ENCODE assay signal across 23 cellular contexts in genomic region chr12:31985832-31986231, GRCh38. TPM values are rescaled to one million over a fixed set of nuclear protein-coding genes. Genes with fewer than 3 reads are reported as not detected.
DNase-seq lines count a peak whose midpoint lies in the region; ATAC-seq, FAIRE-seq and TF ChIP-seq lines count a peak whose summit lies in the region.
"Had no signal": no experiment of that assay in that cellular context is flagged by ENCODE, and none has a peak within 500 bp of the region (broad histone marks: within the 10 kb centered on the region; RNA-seq: fewer than 3 reads in every experiment).

No MANE protein-coding gene starts in this region.

- no peak for TF ChIP-seq POLR2A in K562 (conservative IDR thresholded peaks at IDR 0.05)

- H3T11ph ChIP-seq in H9 (ENCODE audit: low read length) = no peak overlapping the region

- H3K27me3 Mint-ChIP-seq in T-helper 1 cell treated with Interleukin-12 subunit alpha and Interleukin-12 subunit beta and Interleukin-4 antibody, amounts not matched to agents 30 μg/mL and 1 μg/mL, for 36 hours (ENCODE audit: low read depth) = no peaks in the 10 kb centered on the region
- no peaks in the 10 kb centered on the region; the same call in 1 of the 2 replicates for H3K27me3 Mint-ChIP-seq in H9 (ENCODE audit: low read depth)
- H3K27me3 Mint-ChIP-seq in natural killer cell treated with Interleukin-12 subunit alpha and Interleukin-12 subunit beta and Interleukin-15 and Interleukin-18, amount 100 ng/mL, for 72 hours = no peaks in the 10 kb centered on the region

- H3K27ac Mint-ChIP-seq in T-helper 1 cell treated with Interleukin-12 subunit alpha and Interleukin-12 subunit beta and Interleukin-4 antibody, amounts not matched to agents 30 μg/mL and 1 μg/mL, for 36 hours = peak overlapping the region; percentile 12
- H3K27ac Mint-ChIP-seq in H9 = peak overlapping the region in 1 of 3 experiments; percentile 41; a peak in 2 of 7 replicates
- peak overlapping the region; percentile 72 to 81 for H3K27ac Mint-ChIP-seq in natural killer cell treated with Interleukin-12 subunit alpha and Interleukin-12 subunit beta and Interleukin-15 and Interleukin-18, amount 100 ng/mL, for 72 hours

- TF ChIP-seq RAD21 in K562 (CRISPR knock-in tag; conservative IDR thresholded peaks at IDR 0.05 in 1 of 2, IDR thresholded peaks at IDR 0.05 in 1 of 2) = no peak

- no peak overlapping the region for H2AFZ ChIP-seq in H9 (ENCODE audit: low read length)
- H2AFZ ChIP-seq in K562 (ENCODE audit: low read depth, low read length) = no peak overlapping the region
- H2AFZ ChIP-seq: GM23248 had no signal

- H3K9me3 ChIP-seq in H9 (ENCODE audit: control insufficient read depth, low read depth, low read length) (peaks cover 41% of the 10 kb centered on the region), K562 (replicated peaks; ENCODE audit: control insufficient read depth, insufficient read depth, low read depth, low read length) (peaks cover 51% of the 10 kb centered on the region), right cardiac atrium (ENCODE audit: control insufficient read depth, low read length) (peaks cover 2% of the 10 kb centered on the region)

- TF ChIP-seq CTCF in H9 (conservative IDR thresholded peaks at IDR 0.05) = no peak
- no peak for TF ChIP-seq CTCF in K562 (IDR thresholded peaks at IDR 0.05 in 2 of 3, conservative IDR thresholded peaks at IDR 0.05 in 1 of 3; ENCODE audit: insufficient read depth in 2 of 3, low read depth in 1 of 3, low read length in 3 of 3)

- peaks cover 61% of the 10 kb centered on the region for H3K36me3 ChIP-seq in K562 (ENCODE audit: control insufficient read depth, insufficient read depth, low read length)

- H3K4me3 ChIP-seq in K562 (no peak overlapping the region), right cardiac atrium (ENCODE audit: low read length) (no peak overlapping the region)
- H3K4me3 ChIP-seq: GM23248, heart left ventricle, mucosa of descending colon, tibial nerve had no signal

- H2BK15ac ChIP-seq in H9 (ENCODE audit: low read depth, low read length) = no peak overlapping the region

- H3K4me1 Mint-ChIP-seq in T-helper 1 cell treated with Interleukin-12 subunit alpha and Interleukin-12 subunit beta and Interleukin-4 antibody, amounts not matched to agents 30 μg/mL and 1 μg/mL, for 36 hours (ENCODE audit: low read depth) = peaks cover 42% of the 10 kb centered on the region
- H3K4me1 Mint-ChIP-seq in H9 = peaks cover 28% of the 10 kb centered on the region in 2 experiments
- peaks cover 59 to 75% of the 10 kb centered on the region in 2 donors for H3K4me1 Mint-ChIP-seq in natural killer cell treated with Interleukin-12 subunit alpha and Interleukin-12 subunit beta and Interleukin-15 and Interleukin-18, amount 100 ng/mL, for 72 hours (ENCODE audit: low read depth in 2 of 2)

- H3K27ac ChIP-seq in H9 (ENCODE audit: insufficient read length, low read depth, low read length) (peak overlapping the region; percentile 37), K562 (ENCODE audit: extremely low read depth, low read depth, low read length) (no peak overlapping the region), right cardiac atrium (ENCODE audit: low read length) (no peak overlapping the region)
- H3K27ac ChIP-seq: 22Rv1, GM23248, heart left ventricle, tibial nerve had no signal

- no peak overlapping the region for H3K23ac ChIP-seq in H9 (ENCODE audit: insufficient read length, low read depth, low read length)

- no peak overlapping the region for H3K18ac ChIP-seq in H9 (ENCODE audit: insufficient read length, low read depth, low read length)

- in situ Hi-C loops in K562 (cut with MboI) = no loop called here

- ATAC-seq in K562 = no peak
- no peak for ATAC-seq in natural killer cell treated with Interleukin-12 subunit alpha and Interleukin-12 subunit beta and Interleukin-15 and Interleukin-18, amount 100 ng/mL, for 72 hours
- no peak for ATAC-seq in right cardiac atrium
- ATAC-seq: heart left ventricle, mucosa of descending colon had no signal

- H3K79me2 ChIP-seq in H9 (ENCODE audit: insufficient read depth, low read length) (no peaks in the 10 kb centered on the region; the same call in 1 of the 2 replicates), K562 (ENCODE audit: control insufficient read depth, insufficient read depth, low read length) (no peaks in the 10 kb centered on the region; the same call in 1 of the 3 replicates)

- H2BK20ac ChIP-seq in H9 (ENCODE audit: low read depth, low read length, poor library complexity, severe bottlenecking) = no peak overlapping the region

- no peak overlapping the region for H4K8ac ChIP-seq in H9 (replicated peaks; ENCODE audit: insufficient read length, low read depth, low read length)

- H3K4me2 ChIP-seq in H9 (ENCODE audit: insufficient read depth, insufficient read length, low read length) (no peak overlapping the region), K562 (ENCODE audit: insufficient read depth, low read length) (no peak overlapping the region)

- TF ChIP-seq EP300 in K562 (IDR thresholded peaks at IDR 0.05; ENCODE audit: low read length) = no peak

- no peaks in the 10 kb centered on the region for H3K23me2 ChIP-seq in H9 (ENCODE audit: insufficient read length, low read depth, low read length, poor library complexity, severe bottlenecking)

- no peak overlapping the region for H4K5ac ChIP-seq in H9 (ENCODE audit: insufficient read length, low read depth, low read length)

- no peaks in the 10 kb centered on the region for H3K9me1 ChIP-seq in K562 (ENCODE audit: control insufficient read depth, insufficient read depth, low read length)

- H3K4me3 Mint-ChIP-seq in T-helper 1 cell treated with Interleukin-12 subunit alpha and Interleukin-12 subunit beta and Interleukin-4 antibody, amounts not matched to agents 30 μg/mL and 1 μg/mL, for 36 hours = no peak overlapping the region
- no peak overlapping the region for H3K4me3 Mint-ChIP-seq in H9
- H3K4me3 Mint-ChIP-seq in natural killer cell treated with Interleukin-12 subunit alpha and Interleukin-12 subunit beta and Interleukin-15 and Interleukin-18, amount 100 ng/mL, for 72 hours = peak overlapping the region; percentile 64

- H3K27me3 ChIP-seq in H9 (ENCODE audit: insufficient read depth, low read length) (no peaks in the 10 kb centered on the region), K562 (ENCODE audit: control insufficient read depth in 2 of 2, insufficient read depth in 2 of 2, low read length in 2 of 2) (no peaks in the 10 kb centered on the region), right cardiac atrium (ENCODE audit: control insufficient read depth, insufficient read depth) (no peaks in the 10 kb centered on the region)
- H3K27me3 ChIP-seq: heart left ventricle, tibial nerve had no signal

- CTCF ChIA-PET in K562 (lab: Yijun Ruan, JAX; ENCODE audit: low intra/inter-chr PET ratio) = no interaction called here

- peaks cover 93% of the 10 kb centered on the region for H3K36me3 Mint-ChIP-seq in T-helper 1 cell treated with Interleukin-12 subunit alpha and Interleukin-12 subunit beta and Interleukin-4 antibody, amounts not matched to agents 30 μg/mL and 1 μg/mL, for 36 hours (ENCODE audit: low read depth)
- peaks cover 88 to 97% (median 97%) of the 10 kb centered on the region in 3 experiments for H3K36me3 Mint-ChIP-seq in H9 (ENCODE audit: insufficient read depth in 1 of 3, low read depth in 3 of 3)
- H3K36me3 Mint-ChIP-seq in natural killer cell treated with Interleukin-12 subunit alpha and Interleukin-12 subunit beta and Interleukin-15 and Interleukin-18, amount 100 ng/mL, for 72 hours = peaks cover 82% of the 10 kb centered on the region

- peaks cover 2% of the 10 kb centered on the region for H3K79me1 ChIP-seq in H9 (ENCODE audit: insufficient read depth, low read depth, low read length, poor library complexity, severe bottlenecking)

- peaks cover 81% of the 10 kb centered on the region for H3K9me3 Mint-ChIP-seq in T-helper 1 cell treated with Interleukin-12 subunit alpha and Interleukin-12 subunit beta and Interleukin-4 antibody, amounts not matched to agents 30 μg/mL and 1 μg/mL, for 36 hours
- H3K9me3 Mint-ChIP-seq in H9 = peaks cover 52 to 61% of the 10 kb centered on the region in 2 experiments
- H3K9me3 Mint-ChIP-seq in natural killer cell treated with Interleukin-12 subunit alpha and Interleukin-12 subunit beta and Interleukin-15 and Interleukin-18, amount 100 ng/mL, for 72 hours = peaks cover 28% of the 10 kb centered on the region

- POLR2A ChIA-PET in K562 (lab: Yijun Ruan, JAX) = interaction anchor here (1.0 to 2.1 kb wide), 3 partner anchors 10 to 62 kb away, joined by 4 to 5 read pairs (median 5); no protein-coding TSS in a partner anchor

- intact Hi-C loops in K562 (cut with micrococcal nuclease) = no loop called here
- intact Hi-C loops in right cardiac atrium (cut with DNase I) = no loop called here

- H4K20me1 ChIP-seq in H9 (ENCODE audit: control insufficient read depth, insufficient read depth, insufficient read length) (no peaks in the 10 kb centered on the region), K562 (replicated peaks; ENCODE audit: control insufficient read depth, insufficient read depth, low read length) (no peaks in the 10 kb centered on the region)

- no TSS peak for BruUV-seq in K562 (replicated peaks; lab: Mats Ljungman, UMichigan)

- H3K4ac ChIP-seq in H9 (ENCODE audit: low read depth, low read length) = no peak overlapping the region

- no CpG with 5 or more reads among the region's 4 CpGs for WGBS in H9 (ENCODE audit: extremely low coverage, insufficient read length, low lambda C conversion rate)
- 94% methylated on average over 4 of the region's 4 CpGs for WGBS in K562 (ENCODE audit: insufficient coverage, low coverage, missing lambda C conversion rate)
- WGBS in right cardiac atrium = 95% methylated on average over 4 of the region's 4 CpGs

- H3K56ac ChIP-seq in H9 (ENCODE audit: insufficient read length, low read depth, low read length) = no peak overlapping the region

- H2BK12ac ChIP-seq in H9 (ENCODE audit: insufficient read length, low read depth, low read length) = no peak overlapping the region

- no peak overlapping the region for H2AK5ac ChIP-seq in H9 (ENCODE audit: insufficient read length, low read length)

- H3K4me1 ChIP-seq in H9 (ENCODE audit: insufficient read depth, low read length) = peaks cover 4% of the 10 kb centered on the region; the same call in 1 of the 2 replicates
- no peaks in the 10 kb centered on the region for H3K4me1 ChIP-seq in K562 (replicated peaks in 1 of 2; ENCODE audit: control insufficient read depth in 2 of 2, insufficient read depth in 2 of 2, low read length in 2 of 2)
- peaks cover 1% of the 10 kb centered on the region for H3K4me1 ChIP-seq in right cardiac atrium (ENCODE audit: control insufficient read depth, insufficient read depth, low read length)
- H3K4me1 ChIP-seq: tibial nerve had no signal

- DNase-seq in T-helper 1 cell = no peak
- no peak for DNase-seq in H9
- no peak for DNase-seq in K562 (ENCODE audit: extremely low read depth in 1 of 4, low spot score in 3 of 4)
- no peak for DNase-seq in natural killer cell treated with Interleukin-12 subunit alpha and Interleukin-12 subunit beta and Interleukin-15 and Interleukin-18, amount 100 ng/mL, for 72 hours (ENCODE audit: low spot score)
- DNase-seq in NCI-H510A (lab: John Stamatoyannopoulos, UW) = no peak
- no peak for DNase-seq in right cardiac atrium
- no peak for DNase-seq in stimulated activated CD4-positive, alpha-beta T cell treated with anti-CD3 and anti-CD28 coated beads, Interleukin-15, amount 100 ng/mL, for 24 hours
- DNase-seq: activated CD4-positive, alpha-beta T cell treated with anti-CD3 and anti-CD28 coated beads, Interleukin-2, amount 50 U/mL, for 1 hour; activated naive CD4-positive, alpha-beta T cell treated with anti-CD3 and anti-CD28 coated beads, Interleukin-2, amount 50 U/mL, for 16 hours; cerebellar nuclear complex; GM23248; heart left ventricle; mucosa of descending colon; NCI-H1092 treated with DMSO at 0.1 percent for 48 hours; NCI-H2029 treated with DMSO at 0.1 percent for 48 hours; NCI-H226; OCI-M1; SHP77; small intestine; stimulated activated naive CD4-positive, alpha-beta T cell treated with Interleukin-2 at 50 U/mL for 16 hours had no signal

- no peak overlapping the region for H3K9ac ChIP-seq in H9 (ENCODE audit: extremely low read depth, insufficient read length, low read length)
- H3K9ac ChIP-seq in K562 (ENCODE audit: insufficient read depth in 1 of 2, low read depth in 2 of 2, low read length in 2 of 2) = no peak overlapping the region
- H3K9ac ChIP-seq: GM23248 had no signal

- no peak for FAIRE-seq in K562 (lab: Jason Lieb, UNC)
- FAIRE-seq: small intestine had no signal

- no peak overlapping the region for H2BK120ac ChIP-seq in H9 (ENCODE audit: low read depth, low read length, poor library complexity, severe bottlenecking)

- no peak overlapping the region for H3K14ac ChIP-seq in H9 (ENCODE audit: insufficient read depth, low read length)

- no peak overlapping the region for H2BK5ac ChIP-seq in H9 (ENCODE audit: insufficient read length, low read length)

- H4K91ac ChIP-seq in H9 (ENCODE audit: insufficient read length, low read depth, low read length) = no peak overlapping the region

RNA-seq across cellular contexts. Expression of gene RESF1, which starts 26.6 kb away (rescaled TPM):
- 172 and 183 TPM in 2 replicates for total RNA-seq in H9 (2021)
- total RNA-seq in K562 (2011; cell fraction: chromatin; rRNA removed; ENCODE audit: low replicate concordance) = 12.1 and 64.1 TPM in 2 replicates
- total RNA-seq in K562 (2011; cell fraction: nucleolus; rRNA removed) = 15.3 and 18.7 TPM in 2 replicates
- 24.8 and 26.9 TPM in 2 replicates for total RNA-seq in K562 (2011; cell fraction: nucleoplasm; rRNA removed)
- 26.4 and 29.9 TPM in 2 replicates for total RNA-seq in K562 (2014; rRNA removed)
- 72.9 and 91.0 TPM in 2 replicates for total RNA-seq in K562 (2014; rRNA removed; fragmentation: Illumina TruSeq; extraction: Trizol)
- total RNA-seq in K562 (2015; rRNA removed; fragmentation: Illumina TruSeq; extraction: Trizol) = 110 and 121 TPM in 2 replicates
- total RNA-seq in K562 (2021) = 51.2 and 52.4 TPM in 2 replicates
- polyA plus RNA-seq in K562 (2011; rRNA removed) = 51.7 and 53.6 TPM in 2 replicates
- 14.6 and 36.7 TPM in 2 replicates for polyA plus RNA-seq in K562 (2011; cell fraction: cytosol; rRNA removed)
- polyA plus RNA-seq in K562 (2011; cell fraction: nucleus; rRNA removed) = 32.3 and 54.2 TPM in 2 replicates
- polyA plus RNA-seq in K562 (2012) = 52.5 and 58.2 TPM in 2 replicates
- 52.6 and 70.6 TPM in 2 replicates for polyA plus RNA-seq in K562 (2014; fragmentation: Illumina TruSeq; extraction: Trizol)
- polyA plus RNA-seq in K562 (2014; fragmentation: Nextera tagmentation; extraction: Ambion mirVana) = 10 to 100 TPM; 21.5 to 30.1 TPM
- 50.3 and 62.0 TPM in 2 replicates for polyA plus RNA-seq in K562 (2014; rRNA removed)
- polyA minus RNA-seq in K562 (2011; rRNA and poly(A)+ RNA removed) = 89.2 and 132 TPM in 2 replicates
- 30.2 and 45.1 TPM in 2 replicates for polyA minus RNA-seq in K562 (2011; cell fraction: cytosol; rRNA and poly(A)+ RNA removed)
- 33.1 and 72.0 TPM in 2 replicates for polyA minus RNA-seq in K562 (2011; cell fraction: nucleus; rRNA and poly(A)+ RNA removed)
- total RNA-seq in natural killer cell treated with Interleukin-12 subunit alpha and Interleukin-12 subunit beta and Interleukin-15 and Interleukin-18, amount 100 ng/mL, for 72 hours = 100 to 1,000 TPM in 1 of 2 donors, 10 to 100 TPM in 1; 71.7 to 107 TPM
- total RNA-seq in right cardiac atrium = 10 to 100 TPM; 16.8 to 22.4 (median 19.4) TPM
- polyA plus RNA-seq in right cardiac atrium = 19.4 TPM
